ENCODE assay signal across 25 cellular contexts in the genomic region with DNA sequence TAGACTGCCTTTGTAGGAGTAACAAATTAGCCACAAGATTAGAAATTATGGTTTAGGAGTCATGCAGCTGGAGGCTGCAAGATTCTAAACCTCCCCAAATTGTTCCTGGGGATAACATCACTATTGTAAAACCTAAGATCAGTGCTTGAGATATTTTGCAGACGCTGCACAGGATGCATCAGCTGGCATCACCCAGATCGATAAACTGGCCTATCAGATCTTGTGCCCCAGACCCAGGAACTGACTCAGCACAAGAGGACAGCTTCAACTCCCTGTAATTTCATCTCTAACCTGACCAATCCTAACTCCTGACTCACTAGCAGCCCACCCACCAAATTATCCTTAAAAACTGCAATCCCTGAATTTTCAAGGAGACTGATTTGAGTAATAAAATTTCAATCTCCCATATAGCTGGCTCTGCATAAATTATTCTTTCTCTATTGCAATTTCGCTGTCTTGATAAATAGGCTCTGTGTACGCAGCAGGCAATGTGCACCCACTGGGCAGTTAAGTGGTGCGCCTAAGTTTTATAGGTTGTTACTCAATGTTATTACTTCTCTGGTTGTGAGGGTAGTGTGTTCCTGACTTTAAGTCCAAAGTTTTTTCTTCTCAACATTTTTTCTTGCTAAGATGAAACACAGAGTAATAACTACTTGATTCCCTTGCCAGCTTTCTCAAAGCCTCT.
"Had no signal": no experiment of that assay in that cellular context is flagged by ENCODE, and none has a peak within 500 bp of the region (broad histone marks: within the 10 kb centered on the region; RNA-seq: fewer than 3 reads in every experiment).

No MANE protein-coding gene starts in this region.

- H3K4me3 ChIP-seq: breast epithelium, heart left ventricle, lower lobe of right lung, right lobe of liver, skin epidermis, thoracic aorta, uterus had no signal

- H3K9me3 ChIP-seq: breast epithelium, heart left ventricle, lower lobe of right lung, right lobe of liver, thoracic aorta, uterus had no signal

- H3K4me1 Mint-ChIP-seq: activated naive CD4-positive, alpha-beta T cell treated with anti-CD3 and anti-CD28 coated beads, Interleukin-2, amount 50 U/mL, for 24 hours; activated naive CD8-positive, alpha-beta T cell treated with anti-CD3 and anti-CD28 coated beads, Interleukin-2, amount 50 U/mL, for 24 hours; natural killer cell; stimulated activated effector memory CD8-positive, alpha-beta T cell treated with anti-CD3 and anti-CD28 coated beads, Interleukin-12 subunit alpha, Interleukin-12 subunit beta, amount 100 ng/mL, for 72 hours; T-helper 17 cell had no signal

- H3K36me3 Mint-ChIP-seq: activated naive CD4-positive, alpha-beta T cell treated with anti-CD3 and anti-CD28 coated beads, Interleukin-2, amount 50 U/mL, for 24 hours; natural killer cell; stimulated activated effector memory CD8-positive, alpha-beta T cell treated with anti-CD3 and anti-CD28 coated beads, Interleukin-12 subunit alpha, Interleukin-12 subunit beta, amount 100 ng/mL, for 72 hours; type B pancreatic cell had no signal

- DNase-seq: activated CD4-positive, alpha-beta T cell treated with anti-CD3 and anti-CD28 coated beads, Interleukin-2, amount 50 U/mL, for 1 hour; activated CD8-positive, alpha-beta T cell treated with anti-CD3 and anti-CD28 coated beads for 36 hours; activated naive CD8-positive, alpha-beta T cell treated with anti-CD3 and anti-CD28 coated beads, Interleukin-2, amount 50 U/mL, for 24 hours; activated T-cell treated with anti-CD3 and anti-CD28 coated beads, Interleukin-2, amount 50 U/mL, for 4 hours; amygdala; central memory CD4-positive, alpha-beta T cell; heart left ventricle; hypothalamus; lower lobe of right lung; natural killer cell; right lobe of liver; stimulated activated CD4-positive, alpha-beta T cell treated with anti-CD3 and anti-CD28 coated beads, Interleukin-4, amount 100 ng/mL, for 24 hours; T-helper 17 cell; T1000; uterus had no signal

- H3K4me1 ChIP-seq: breast epithelium, heart left ventricle, lower lobe of right lung, right lobe of liver, uterus had no signal

- H3K27me3 ChIP-seq: breast epithelium, heart left ventricle, right lobe of liver, uterus had no signal

- H3K27ac ChIP-seq: breast epithelium, heart left ventricle, lower lobe of right lung, right lobe of liver, skin epidermis, thoracic aorta, uterus had no signal

- H3K4me3 Mint-ChIP-seq: activated CD8-positive, alpha-beta T cell treated with anti-CD3 and anti-CD28 coated beads for 36 hours; activated naive CD4-positive, alpha-beta T cell treated with anti-CD3 and anti-CD28 coated beads, Interleukin-2, amount 50 U/mL, for 24 hours; activated naive CD8-positive, alpha-beta T cell treated with anti-CD3 and anti-CD28 coated beads, Interleukin-2, amount 50 U/mL, for 24 hours; activated T-cell treated with anti-CD3 and anti-CD28 coated beads, Interleukin-2, amount 50 U/mL, for 4 hours; natural killer cell; stimulated activated effector memory CD8-positive, alpha-beta T cell treated with anti-CD3 and anti-CD28 coated beads, Interleukin-12 subunit alpha, Interleukin-12 subunit beta, amount 100 ng/mL, for 72 hours; stimulated activated naive CD8-positive, alpha-beta T cell treated with anti-CD3 and anti-CD28 coated beads, Interleukin-15, Interleukin-2, amounts not matched to agents 100 ng/mL and 50 ng/mL, for 24 hours; T-helper 17 cell; type B pancreatic cell had no signal

- H3K9me3 Mint-ChIP-seq: activated CD8-positive, alpha-beta T cell treated with anti-CD3 and anti-CD28 coated beads for 36 hours; activated naive CD4-positive, alpha-beta T cell treated with anti-CD3 and anti-CD28 coated beads, Interleukin-2, amount 50 U/mL, for 24 hours; activated naive CD8-positive, alpha-beta T cell treated with anti-CD3 and anti-CD28 coated beads, Interleukin-2, amount 50 U/mL, for 24 hours; activated T-cell treated with anti-CD3 and anti-CD28 coated beads, Interleukin-2, amount 50 U/mL, for 4 hours; activated T-helper 2 cell treated with anti-CD3 and anti-CD28 coated beads, Interferon-gamma antibody, Interleukin-2, Interleukin-4, amounts not matched to agents 10 μg/mL and 5 μg/mL and 100 μg/mL, durations not matched to agents 14 hours and 24 hours and 36 hours; stimulated activated effector memory CD8-positive, alpha-beta T cell treated with anti-CD3 and anti-CD28 coated beads, Interleukin-12 subunit alpha, Interleukin-12 subunit beta, amount 100 ng/mL, for 72 hours; stimulated activated naive CD8-positive, alpha-beta T cell treated with anti-CD3 and anti-CD28 coated beads, Interleukin-15, Interleukin-2, amounts not matched to agents 100 ng/mL and 50 ng/mL, for 24 hours had no signal

- H3K27ac Mint-ChIP-seq: activated CD8-positive, alpha-beta T cell treated with anti-CD3 and anti-CD28 coated beads for 36 hours; activated naive CD4-positive, alpha-beta T cell treated with anti-CD3 and anti-CD28 coated beads, Interleukin-2, amount 50 U/mL, for 24 hours; activated naive CD8-positive, alpha-beta T cell treated with anti-CD3 and anti-CD28 coated beads, Interleukin-2, amount 50 U/mL, for 24 hours; activated T-helper 2 cell treated with anti-CD3 and anti-CD28 coated beads, Interferon-gamma antibody, Interleukin-2, Interleukin-4, amounts not matched to agents 10 μg/mL and 5 μg/mL and 100 μg/mL, durations not matched to agents 14 hours and 24 hours and 36 hours; natural killer cell; stimulated activated effector memory CD8-positive, alpha-beta T cell treated with anti-CD3 and anti-CD28 coated beads, Interleukin-12 subunit alpha, Interleukin-12 subunit beta, amount 100 ng/mL, for 72 hours; stimulated activated naive CD8-positive, alpha-beta T cell treated with anti-CD3 and anti-CD28 coated beads, Interleukin-15, Interleukin-2, amounts not matched to agents 100 ng/mL and 50 ng/mL, for 24 hours; T-helper 17 cell had no signal

- ATAC-seq: activated CD8-positive, alpha-beta T cell treated with anti-CD3 and anti-CD28 coated beads for 36 hours; activated naive CD8-positive, alpha-beta T cell treated with anti-CD3 and anti-CD28 coated beads, Interleukin-2, amount 50 U/mL, for 24 hours; activated T-cell treated with anti-CD3 and anti-CD28 coated beads, Interleukin-2, amount 50 U/mL, for 4 hours; heart left ventricle; left lobe of liver; lower lobe of right lung; natural killer cell; right lobe of liver; stimulated activated effector memory CD8-positive, alpha-beta T cell treated with anti-CD3 and anti-CD28 coated beads, Interleukin-12 subunit alpha, Interleukin-12 subunit beta, amount 100 ng/mL, for 72 hours; T-helper 17 cell had no signal

- H3K36me3 ChIP-seq: breast epithelium, heart left ventricle, lower lobe of right lung, right lobe of liver, thoracic aorta, uterus had no signal

- FAIRE-seq: endothelial cell of umbilical vein had no signal

- H3K27me3 Mint-ChIP-seq: activated CD8-positive, alpha-beta T cell treated with anti-CD3 and anti-CD28 coated beads for 36 hours; activated naive CD4-positive, alpha-beta T cell treated with anti-CD3 and anti-CD28 coated beads, Interleukin-2, amount 50 U/mL, for 24 hours; activated naive CD8-positive, alpha-beta T cell treated with anti-CD3 and anti-CD28 coated beads, Interleukin-2, amount 50 U/mL, for 24 hours; stimulated activated naive CD8-positive, alpha-beta T cell treated with anti-CD3 and anti-CD28 coated beads, Interleukin-15, Interleukin-2, amounts not matched to agents 100 ng/mL and 50 ng/mL, for 24 hours; type B pancreatic cell had no signal
